Comparison of ENCODE assay signal across 1 cellular context in genomic region chr2:170509460-170510193, GRCh38.
TF ChIP-seq lines count a peak whose summit lies in the region.

No MANE protein-coding gene starts in this region.

TF ChIP-seq in GM12878, 131 proteins besides CTCF, POLR2A, EP300 and RAD21 (continued from another document):
- TF ChIP-seq E4F1 (IDR thresholded peaks at IDR 0.05; ENCODE audit: borderline replicate concordance, partially characterized antibody) (no peak), ESRRA (IDR thresholded peaks at IDR 0.05; ENCODE audit: low read length) (no peak), GABPA (IDR thresholded peaks at IDR 0.05; ENCODE audit: low read depth) (peak; percentile 46; the same call in 1 of the 2 replicates), HDGF (IDR thresholded peaks at IDR 0.05) (no peak), HDAC2 (IDR thresholded peaks at IDR 0.05) (no peak), PKNOX1 (IDR thresholded peaks at IDR 0.05) (peak; percentile 78), EED (IDR thresholded peaks at IDR 0.05; ENCODE audit: low read depth) (no peak; the same call in 1 of the 2 replicates), EZH2 (IDR thresholded peaks at IDR 0.05; ENCODE audit: borderline replicate concordance, control insufficient read depth, low read depth, low read length) (no peak), RELB (IDR thresholded peaks at IDR 0.05; ENCODE audit: low read depth) (peak; percentile 33; the same call in 1 of the 2 replicates), CREM (IDR thresholded peaks at IDR 0.05; ENCODE audit: low read depth) (peak; percentile 62; the same call in 1 of the 2 replicates), FOXM1 (IDR thresholded peaks at IDR 0.05; ENCODE audit: low read depth, low read length) (peak; percentile 87)
- TF ChIP-seq, protein P1, sequence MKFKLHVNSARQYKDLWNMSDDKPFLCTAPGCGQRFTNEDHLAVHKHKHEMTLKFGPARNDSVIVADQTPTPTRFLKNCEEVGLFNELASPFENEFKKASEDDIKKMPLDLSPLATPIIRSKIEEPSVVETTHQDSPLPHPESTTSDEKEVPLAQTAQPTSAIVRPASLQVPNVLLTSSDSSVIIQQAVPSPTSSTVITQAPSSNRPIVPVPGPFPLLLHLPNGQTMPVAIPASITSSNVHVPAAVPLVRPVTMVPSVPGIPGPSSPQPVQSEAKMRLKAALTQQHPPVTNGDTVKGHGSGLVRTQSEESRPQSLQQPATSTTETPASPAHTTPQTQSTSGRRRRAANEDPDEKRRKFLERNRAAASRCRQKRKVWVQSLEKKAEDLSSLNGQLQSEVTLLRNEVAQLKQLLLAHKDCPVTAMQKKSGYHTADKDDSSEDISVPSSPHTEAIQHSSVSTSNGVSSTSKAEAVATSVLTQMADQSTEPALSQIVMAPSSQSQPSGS (IDR thresholded peaks at IDR 0.05; ENCODE audit: low read length) = peak; percentile 49; the same call in 1 of the 2 replicates
- TF ChIP-seq, protein P2, sequence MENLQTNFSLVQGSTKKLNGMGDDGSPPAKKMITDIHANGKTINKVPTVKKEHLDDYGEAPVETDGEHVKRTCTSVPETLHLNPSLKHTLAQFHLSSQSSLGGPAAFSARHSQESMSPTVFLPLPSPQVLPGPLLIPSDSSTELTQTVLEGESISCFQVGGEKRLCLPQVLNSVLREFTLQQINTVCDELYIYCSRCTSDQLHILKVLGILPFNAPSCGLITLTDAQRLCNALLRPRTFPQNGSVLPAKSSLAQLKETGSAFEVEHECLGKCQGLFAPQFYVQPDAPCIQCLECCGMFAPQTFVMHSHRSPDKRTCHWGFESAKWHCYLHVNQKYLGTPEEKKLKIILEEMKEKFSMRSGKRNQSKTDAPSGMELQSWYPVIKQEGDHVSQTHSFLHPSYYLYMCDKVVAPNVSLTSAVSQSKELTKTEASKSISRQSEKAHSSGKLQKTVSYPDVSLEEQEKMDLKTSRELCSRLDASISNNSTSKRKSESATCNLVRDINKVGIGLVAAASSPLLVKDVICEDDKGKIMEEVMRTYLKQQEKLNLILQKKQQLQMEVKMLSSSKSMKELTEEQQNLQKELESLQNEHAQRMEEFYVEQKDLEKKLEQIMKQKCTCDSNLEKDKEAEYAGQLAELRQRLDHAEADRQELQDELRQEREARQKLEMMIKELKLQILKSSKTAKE (IDR thresholded peaks at IDR 0.05; ENCODE audit: low read depth, poor library complexity, severe bottlenecking) = peak; percentile 60
